In the genomic region with DNA sequence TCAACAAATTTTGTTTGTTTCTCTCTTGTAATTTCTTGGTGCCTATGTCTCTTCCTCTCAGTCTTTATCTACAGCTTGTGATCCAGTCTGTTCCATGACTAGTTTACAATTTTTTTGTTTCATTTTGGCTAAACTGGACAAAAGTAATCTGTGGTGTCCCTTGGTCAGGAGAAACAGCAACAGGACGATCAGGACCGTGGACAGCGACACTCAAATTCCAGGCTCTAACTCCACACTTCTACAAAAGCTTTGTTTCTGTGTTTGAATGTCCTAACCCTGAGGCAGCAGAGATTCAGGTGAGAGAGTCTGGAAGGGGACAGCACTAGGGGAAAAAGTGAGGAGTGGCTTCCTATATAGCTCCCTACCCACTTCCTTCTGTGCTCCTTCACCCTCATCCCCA, we compare ENCODE assay signal across 1 cellular context.
TF ChIP-seq lines count a peak whose summit lies in the region.

No MANE protein-coding gene starts in this region.

TF ChIP-seq in HepG2, 621 proteins besides CTCF, POLR2A, EP300 and RAD21 (continued from another document):
- TF ChIP-seq, protein P1, sequence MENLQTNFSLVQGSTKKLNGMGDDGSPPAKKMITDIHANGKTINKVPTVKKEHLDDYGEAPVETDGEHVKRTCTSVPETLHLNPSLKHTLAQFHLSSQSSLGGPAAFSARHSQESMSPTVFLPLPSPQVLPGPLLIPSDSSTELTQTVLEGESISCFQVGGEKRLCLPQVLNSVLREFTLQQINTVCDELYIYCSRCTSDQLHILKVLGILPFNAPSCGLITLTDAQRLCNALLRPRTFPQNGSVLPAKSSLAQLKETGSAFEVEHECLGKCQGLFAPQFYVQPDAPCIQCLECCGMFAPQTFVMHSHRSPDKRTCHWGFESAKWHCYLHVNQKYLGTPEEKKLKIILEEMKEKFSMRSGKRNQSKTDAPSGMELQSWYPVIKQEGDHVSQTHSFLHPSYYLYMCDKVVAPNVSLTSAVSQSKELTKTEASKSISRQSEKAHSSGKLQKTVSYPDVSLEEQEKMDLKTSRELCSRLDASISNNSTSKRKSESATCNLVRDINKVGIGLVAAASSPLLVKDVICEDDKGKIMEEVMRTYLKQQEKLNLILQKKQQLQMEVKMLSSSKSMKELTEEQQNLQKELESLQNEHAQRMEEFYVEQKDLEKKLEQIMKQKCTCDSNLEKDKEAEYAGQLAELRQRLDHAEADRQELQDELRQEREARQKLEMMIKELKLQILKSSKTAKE (CRISPR knock-in tag; IDR thresholded peaks at IDR 0.05; ENCODE audit: borderline replicate concordance) = no peak
- TF ChIP-seq ZFAT (CRISPR knock-in tag; conservative IDR thresholded peaks at IDR 0.05) (no peak), ZFP37 (CRISPR knock-in tag; IDR thresholded peaks at IDR 0.05; ENCODE audit: borderline replicate concordance) (peak; percentile 78; the same call in 1 of the 2 replicates), ZBTB21 (CRISPR knock-in tag; IDR thresholded peaks at IDR 0.05) (no peak; the same call in 1 of the 2 replicates), ZBTB44 (CRISPR knock-in tag; IDR thresholded peaks at IDR 0.05) (peak; percentile 80; the same call in 1 of the 2 replicates), ZNF17 (CRISPR knock-in tag; IDR thresholded peaks at IDR 0.05) (no peak), ZFP41 (CRISPR knock-in tag; IDR thresholded peaks at IDR 0.05; ENCODE audit: borderline replicate concordance) (no peak), ELF3 (CRISPR knock-in tag; IDR thresholded peaks at IDR 0.05) (0 out of 2 replicates have a peak, but pooled peaks have one; percentile 30), ZNF7 (CRISPR knock-in tag; IDR thresholded peaks at IDR 0.05) (0 out of 2 replicates have a peak, but pooled peaks have one; percentile 24), KLF11 (CRISPR knock-in tag; IDR thresholded peaks at IDR 0.05) (peak; percentile 80; the same call in 1 of the 2 replicates), TEAD3 (CRISPR knock-in tag; optimal IDR thresholded peaks at IDR 0.05; ENCODE audit: borderline replicate concordance) (peak; percentile 83)
- TF ChIP-seq, protein P2, sequence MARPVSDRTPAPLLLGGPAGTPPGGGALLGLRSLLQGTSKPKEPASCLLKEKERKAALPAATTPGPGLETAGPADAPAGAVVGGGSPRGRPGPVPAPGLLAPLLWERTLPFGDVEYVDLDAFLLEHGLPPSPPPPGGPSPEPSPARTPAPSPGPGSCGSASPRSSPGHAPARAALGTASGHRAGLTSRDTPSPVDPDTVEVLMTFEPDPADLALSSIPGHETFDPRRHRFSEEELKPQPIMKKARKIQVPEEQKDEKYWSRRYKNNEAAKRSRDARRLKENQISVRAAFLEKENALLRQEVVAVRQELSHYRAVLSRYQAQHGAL (CRISPR knock-in tag; IDR thresholded peaks at IDR 0.05; ENCODE audit: not compliant biosample characterization) = no peak
- TF ChIP-seq, protein P3, sequence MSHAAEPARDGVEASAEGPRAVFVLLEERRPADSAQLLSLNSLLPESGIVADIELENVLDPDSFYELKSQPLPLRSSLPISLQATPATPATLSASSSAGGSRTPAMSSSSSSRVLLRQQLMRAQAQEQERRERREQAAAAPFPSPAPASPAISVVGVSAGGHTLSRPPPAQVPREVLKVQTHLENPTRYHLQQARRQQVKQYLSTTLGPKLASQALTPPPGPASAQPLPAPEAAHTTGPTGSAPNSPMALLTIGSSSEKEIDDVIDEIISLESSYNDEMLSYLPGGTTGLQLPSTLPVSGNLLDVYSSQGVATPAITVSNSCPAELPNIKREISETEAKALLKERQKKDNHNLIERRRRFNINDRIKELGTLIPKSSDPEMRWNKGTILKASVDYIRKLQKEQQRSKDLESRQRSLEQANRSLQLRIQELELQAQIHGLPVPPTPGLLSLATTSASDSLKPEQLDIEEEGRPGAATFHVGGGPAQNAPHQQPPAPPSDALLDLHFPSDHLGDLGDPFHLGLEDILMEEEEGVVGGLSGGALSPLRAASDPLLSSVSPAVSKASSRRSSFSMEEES (CRISPR knock-in tag; IDR thresholded peaks at IDR 0.05) = 0 out of 2 replicates have a peak, but pooled peaks have one; percentile 38
- TF ChIP-seq, protein P4, sequence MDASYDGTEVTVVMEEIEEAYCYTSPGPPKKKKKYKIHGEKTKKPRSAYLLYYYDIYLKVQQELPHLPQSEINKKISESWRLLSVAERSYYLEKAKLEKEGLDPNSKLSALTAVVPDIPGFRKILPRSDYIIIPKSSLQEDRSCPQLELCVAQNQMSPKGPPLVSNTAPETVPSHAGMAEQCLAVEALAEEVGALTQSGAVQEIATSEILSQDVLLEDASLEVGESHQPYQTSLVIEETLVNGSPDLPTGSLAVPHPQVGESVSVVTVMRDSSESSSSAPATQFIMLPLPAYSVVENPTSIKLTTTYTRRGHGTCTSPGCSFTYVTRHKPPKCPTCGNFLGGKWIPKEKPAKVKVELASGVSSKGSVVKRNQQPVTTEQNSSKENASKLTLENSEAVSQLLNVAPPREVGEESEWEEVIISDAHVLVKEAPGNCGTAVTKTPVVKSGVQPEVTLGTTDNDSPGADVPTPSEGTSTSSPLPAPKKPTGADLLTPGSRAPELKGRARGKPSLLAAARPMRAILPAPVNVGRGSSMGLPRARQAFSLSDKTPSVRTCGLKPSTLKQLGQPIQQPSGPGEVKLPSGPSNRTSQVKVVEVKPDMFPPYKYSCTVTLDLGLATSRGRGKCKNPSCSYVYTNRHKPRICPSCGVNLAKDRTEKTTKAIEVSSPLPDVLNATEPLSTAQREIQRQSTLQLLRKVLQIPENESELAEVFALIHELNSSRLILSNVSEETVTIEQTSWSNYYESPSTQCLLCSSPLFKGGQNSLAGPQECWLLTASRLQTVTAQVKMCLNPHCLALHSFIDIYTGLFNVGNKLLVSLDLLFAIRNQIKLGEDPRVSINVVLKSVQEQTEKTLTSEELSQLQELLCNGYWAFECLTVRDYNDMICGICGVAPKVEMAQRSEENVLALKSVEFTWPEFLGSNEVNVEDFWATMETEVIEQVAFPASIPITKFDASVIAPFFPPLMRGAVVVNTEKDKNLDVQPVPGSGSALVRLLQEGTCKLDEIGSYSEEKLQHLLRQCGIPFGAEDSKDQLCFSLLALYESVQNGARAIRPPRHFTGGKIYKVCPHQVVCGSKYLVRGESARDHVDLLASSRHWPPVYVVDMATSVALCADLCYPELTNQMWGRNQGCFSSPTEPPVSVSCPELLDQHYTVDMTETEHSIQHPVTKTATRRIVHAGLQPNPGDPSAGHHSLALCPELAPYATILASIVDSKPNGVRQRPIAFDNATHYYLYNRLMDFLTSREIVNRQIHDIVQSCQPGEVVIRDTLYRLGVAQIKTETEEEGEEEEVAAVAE (CRISPR knock-in tag; IDR thresholded peaks at IDR 0.05; ENCODE audit: borderline replicate concordance) = 0 out of 2 replicates have a peak, but pooled peaks have one; percentile 30
